In genomic region chr2:42954227-42954962, GRCh38 we compare ENCODE assay signal across 15 cellular contexts.
DNase-seq lines count a peak whose midpoint lies in the region; FAIRE-seq and TF ChIP-seq lines count a peak whose summit lies in the region.
"Had no signal": no experiment of that assay in that cellular context is flagged by ENCODE, and none has a peak within 500 bp of the region (broad histone marks: within the 10 kb centered on the region; RNA-seq: fewer than 3 reads in every experiment).

No MANE protein-coding gene starts in this region.

- no peak overlapping the region for H3K4ac ChIP-seq in neuronal stem cell (ENCODE audit: low read length)

- H3K9me3 ChIP-seq in AG04450 (ENCODE audit: control insufficient read depth, insufficient read depth, low read length) (no peaks in the 10 kb centered on the region; the same call in 1 of the 2 replicates), Peyer's patch (no peaks in the 10 kb centered on the region), neuronal stem cell (replicated peaks in 1 of 2; ENCODE audit: control insufficient read depth in 2 of 2, insufficient read depth in 1 of 2, low read depth in 1 of 2, low read length in 2 of 2) (peaks cover 0 to 4% of the 10 kb centered on the region in 2 donors), MG63 (no peaks in the 10 kb centered on the region)
- H3K9me3 ChIP-seq: BE2C, left lung had no signal

- CTCF ChIA-PET in AG04450 (lab: Charles Lee) = interaction anchor here (0.6 to 1.9 kb wide), 4 partner anchors 21 to 530 kb away, joined by 3 to 6 read pairs (median 5); no protein-coding TSS in a partner anchor

- H2AK5ac ChIP-seq in neuronal stem cell (ENCODE audit: low read depth, low read length) = peak overlapping the region; percentile 9

- H2BK5ac ChIP-seq in neuronal stem cell (ENCODE audit: low read length) = no peak overlapping the region

- no CpG with 5 or more reads among the region's 13 CpGs for WGBS in neuronal stem cell (ENCODE audit: extremely low coverage in 2 of 2, insufficient read length in 2 of 2, insufficient replicate concordance in 1 of 2), 2 donors

- peaks cover 0 to 14% (median 4%) of the 10 kb centered on the region in 4 donors for H3K4me1 ChIP-seq in Peyer's patch
- H3K4me1 ChIP-seq in neuronal stem cell (ENCODE audit: control insufficient read depth in 2 of 2, insufficient read depth in 1 of 2, low read depth in 1 of 2, low read length in 2 of 2) = peaks cover 0 to 11% of the 10 kb centered on the region in 2 donors
- H3K4me1 ChIP-seq: BE2C had no signal

- H3K18ac ChIP-seq in neuronal stem cell (ENCODE audit: low read length) = no peak overlapping the region

- H4K8ac ChIP-seq in neuronal stem cell (ENCODE audit: low read depth, low read length) = no peak overlapping the region

- POLR2A ChIA-PET in AG04450 (lab: Yijun Ruan, JAX) = no interaction called here

- no peak overlapping the region for H3K9ac ChIP-seq in neuronal stem cell (ENCODE audit: low read depth, low read length, poor library complexity)

- no peak for FAIRE-seq in GM19239 (lab: Jason Lieb, UNC)

- no peaks in the 10 kb centered on the region for H3K36me3 ChIP-seq in Peyer's patch
- no peaks in the 10 kb centered on the region for H3K36me3 ChIP-seq in neuronal stem cell (replicated peaks in 1 of 2; ENCODE audit: control insufficient read depth in 2 of 2, insufficient read depth in 2 of 2, low read length in 2 of 2)
- H3K36me3 ChIP-seq in MG63 = no peaks in the 10 kb centered on the region
- H3K36me3 ChIP-seq: BE2C, left lung had no signal

- no peak overlapping the region for H3K4me3 ChIP-seq in AG04450 (ENCODE audit: low read depth, low read length)
- H3K4me3 ChIP-seq in Peyer's patch = no peak overlapping the region
- H3K4me3 ChIP-seq in fibroblast of the aortic adventitia (ENCODE audit: low read depth, low read length) = no peak overlapping the region
- H3K4me3 ChIP-seq in neuronal stem cell (ENCODE audit: low read length in 2 of 2) = no peak overlapping the region
- H3K4me3 ChIP-seq in MG63 = no peak overlapping the region
- H3K4me3 ChIP-seq: left lung had no signal

- TF ChIP-seq CTCF in AG04450 (IDR thresholded peaks at IDR 0.05; ENCODE audit: low read depth, low read length) = 0 out of 2 replicates have a peak, but pooled peaks have one; percentile 11
- TF ChIP-seq CTCF in Peyer's patch (IDR thresholded peaks at IDR 0.05) = no peak
- TF ChIP-seq CTCF in fibroblast of the aortic adventitia (IDR thresholded peaks at IDR 0.05; ENCODE audit: insufficient read depth, low read length) = no peak

- H2BK12ac ChIP-seq in neuronal stem cell (ENCODE audit: low read length) = no peak overlapping the region

- peak overlapping the region; percentile 25 for H3K27ac ChIP-seq in AG04450 (ENCODE audit: low read depth, low read length)
- H3K27ac ChIP-seq in Peyer's patch = peak overlapping the region in 3 of 4 donors; percentile 8 to 25 (median 10)
- no peak overlapping the region for H3K27ac ChIP-seq in neuronal stem cell (replicated peaks; ENCODE audit: low read length)

- no peak overlapping the region for H2BK120ac ChIP-seq in neuronal stem cell (ENCODE audit: low read depth, low read length)

- H3K4me2 ChIP-seq in neuronal stem cell (ENCODE audit: insufficient read depth, low read length, poor library complexity, severe bottlenecking) = no peak overlapping the region

- H2BK15ac ChIP-seq in neuronal stem cell (ENCODE audit: low read length) = no peak overlapping the region

- no peak for TF ChIP-seq POLR2A in Peyer's patch (IDR thresholded peaks at IDR 0.05)

- DNase-seq in AG04450 (ENCODE audit: low read depth, low spot score) (no peak), Peyer's patch (no peak), fibroblast of the aortic adventitia (ENCODE audit: low read depth) (peak; percentile 81), neuronal stem cell (ENCODE audit: low spot score) (no peak), GM19239 (ENCODE audit: insufficient read length, low spot score) (no peak), MG63 (no peak), retina (no peak), hypothalamus (lab: John Stamatoyannopoulos, UW) (no peak)
- DNase-seq: activated CD4-positive, alpha-beta memory T cell treated with anti-CD3 and anti-CD28 coated beads, Interleukin-2, amount 10 ng/mL, durations not matched to agents 7 days and 5 days; BE2C; H7; MM.1S; NCI-H82; stimulated activated naive CD8-positive, alpha-beta T cell treated with anti-CD3 and anti-CD28 coated beads, Interleukin-15, amount 100 ng/mL, for 72 hours had no signal

- no peak overlapping the region for H3K14ac ChIP-seq in neuronal stem cell (ENCODE audit: low read length)

- H3K23ac ChIP-seq in neuronal stem cell (ENCODE audit: low read depth, low read length, poor library complexity) = no peak overlapping the region

- no peak overlapping the region for H4K91ac ChIP-seq in neuronal stem cell (ENCODE audit: low read depth, low read length, poor library complexity)

- no peaks in the 10 kb centered on the region for H3K79me1 ChIP-seq in neuronal stem cell (ENCODE audit: low read depth, low read length)

- H2AFZ ChIP-seq in neuronal stem cell (ENCODE audit: low read length) = no peak overlapping the region

- H3K27me3 ChIP-seq in AG04450 (ENCODE audit: control insufficient read depth, insufficient read depth, low read length) (no peaks in the 10 kb centered on the region), Peyer's patch (no peaks in the 10 kb centered on the region), neuronal stem cell (ENCODE audit: control insufficient read depth in 3 of 3, insufficient read depth in 3 of 3, low read depth in 1 of 3, low read length in 3 of 3) (no peaks in the 10 kb centered on the region), MG63 (no peaks in the 10 kb centered on the region)
- H3K27me3 ChIP-seq: BE2C, left lung had no signal
